13 cellular contexts compared by ENCODE assay signal in the genomic region with DNA sequence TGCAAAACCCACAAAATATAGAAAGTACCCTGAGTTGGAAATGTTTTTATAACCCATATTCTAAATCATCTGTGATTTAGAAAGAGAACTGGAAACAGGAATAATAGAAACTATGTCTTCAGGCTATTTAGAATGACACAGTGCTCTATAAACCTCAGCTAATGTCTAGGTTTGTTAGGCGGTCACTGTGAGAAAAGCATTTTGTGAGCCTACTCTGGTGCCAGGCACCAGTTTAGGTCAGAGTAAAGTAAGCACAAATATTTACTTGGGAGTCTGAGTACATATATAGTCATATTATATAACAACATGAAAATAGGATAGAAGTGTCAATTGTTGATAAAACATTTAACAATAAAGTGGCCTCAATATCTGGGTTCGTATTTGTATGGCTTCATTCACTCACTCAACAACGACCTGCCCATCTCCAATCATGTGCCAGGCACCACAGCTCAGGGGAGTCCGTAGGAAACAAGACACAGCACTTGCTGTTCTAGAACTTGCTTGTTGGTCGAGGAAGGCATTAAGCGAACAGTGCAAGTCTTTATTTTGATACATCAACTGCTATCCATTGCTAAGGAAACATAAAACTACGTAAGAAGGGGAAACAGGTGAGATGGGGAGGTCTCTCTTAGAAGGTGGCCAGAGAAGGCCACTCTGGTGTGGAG. TPM values are rescaled to one million over a fixed set of nuclear protein-coding genes. Genes with fewer than 3 reads are reported as not detected.
DNase-seq lines count a peak whose midpoint lies in the region; ATAC-seq and TF ChIP-seq lines count a peak whose summit lies in the region.
"Had no signal": no experiment of that assay in that cellular context is flagged by ENCODE, and none has a peak within 500 bp of the region (broad histone marks: within the 10 kb centered on the region; RNA-seq: fewer than 3 reads in every experiment).

No MANE protein-coding gene starts in this region.

- no peak overlapping the region for H2BK12ac ChIP-seq in trophoblast cell (ENCODE audit: low read length)

- H4K8ac ChIP-seq in trophoblast cell (ENCODE audit: low read depth, low read length) = no peak overlapping the region

- CTCF ChIA-PET in activated CD4-positive, alpha-beta T cell treated with anti-CD3 and anti-CD28 coated beads, Interleukin-2, amount 10 ng/mL, durations not matched to agents 7 days and 5 days (lab: Charles Lee) = no interaction called here

- POLR2A ChIA-PET in activated CD4-positive, alpha-beta T cell treated with anti-CD3 and anti-CD28 coated beads, Interleukin-2, amount 10 ng/mL, durations not matched to agents 7 days and 5 days (lab: Charles Lee) = interaction anchor here (1.0 kb wide), 1 partner anchor 9 kb away, joined by 5 read pairs; no protein-coding TSS in a partner anchor

- no peak overlapping the region for H3K14ac ChIP-seq in trophoblast cell (ENCODE audit: low read length)

- H2BK5ac ChIP-seq in trophoblast cell (ENCODE audit: low read depth, low read length, poor library complexity) = no peak overlapping the region

- DNase-seq in activated CD4-positive, alpha-beta T cell treated with anti-CD3 and anti-CD28 coated beads, Interleukin-2, amount 10 ng/mL, durations not matched to agents 7 days and 5 days = no peak
- DNase-seq in activated CD4-positive, alpha-beta T cell treated with anti-CD3 and anti-CD28 coated beads, Interleukin-2, amount 50 U/mL, for 1 hour = no peak
- no peak for DNase-seq in trophoblast cell
- no peak for DNase-seq in stimulated activated CD4-positive, alpha-beta T cell treated with anti-CD3 and anti-CD28 coated beads, Interleukin-4, amount 100 ng/mL, for 24 hours
- DNase-seq in activated CD8-positive, alpha-beta memory T cell treated with anti-CD3 and anti-CD28 coated beads for 24 hours = no peak
- DNase-seq: H7; left ventricle myocardium inferior; NCI-H1417; NCI-H524 treated with DMSO at 0.1 percent for 48 hours; stimulated activated CD4-positive, alpha-beta T cell treated with anti-CD3 and anti-CD28 coated beads, Interleukin-12 subunit alpha, Interleukin-12 subunit beta, amount 100 ng/mL, for 4 hours had no signal

- H3K27ac Mint-ChIP-seq in activated CD4-positive, alpha-beta T cell treated with anti-CD3 and anti-CD28 coated beads, Interleukin-2, amount 10 ng/mL, durations not matched to agents 7 days and 5 days = peak overlapping the region; percentile 3

- peaks cover 40% of the 10 kb centered on the region for H3K79me2 ChIP-seq in trophoblast cell (ENCODE audit: control insufficient read depth, insufficient read depth, low read length, poor library complexity)

- H3K27me3 ChIP-seq in endocrine pancreas (ENCODE audit: control insufficient read depth, insufficient read depth, low read length) (no peaks in the 10 kb centered on the region), trophoblast cell (ENCODE audit: insufficient read depth, low read length) (no peaks in the 10 kb centered on the region)

- peak overlapping the region; percentile 99 for H3K4ac ChIP-seq in trophoblast cell (ENCODE audit: low read depth, low read length)

- no peak overlapping the region for H2AK5ac ChIP-seq in trophoblast cell (ENCODE audit: low read length)

- H3K27me3 Mint-ChIP-seq in activated CD4-positive, alpha-beta T cell treated with anti-CD3 and anti-CD28 coated beads, Interleukin-2, amount 10 ng/mL, durations not matched to agents 7 days and 5 days = no peaks in the 10 kb centered on the region

- H3K4me3 Mint-ChIP-seq in activated CD4-positive, alpha-beta T cell treated with anti-CD3 and anti-CD28 coated beads, Interleukin-2, amount 10 ng/mL, durations not matched to agents 7 days and 5 days = no peak overlapping the region

- peaks cover 13% of the 10 kb centered on the region for H3K36me3 Mint-ChIP-seq in activated CD4-positive, alpha-beta T cell treated with anti-CD3 and anti-CD28 coated beads, Interleukin-2, amount 10 ng/mL, durations not matched to agents 7 days and 5 days (ENCODE audit: low read depth)

- no peak overlapping the region for H3K4me2 ChIP-seq in trophoblast cell (ENCODE audit: low read length)

- H4K91ac ChIP-seq in trophoblast cell (ENCODE audit: low read depth, low read length) = no peak overlapping the region

- H4K12ac ChIP-seq in trophoblast cell (ENCODE audit: low read depth, low read length) = no peak overlapping the region

- H3K9me3 Mint-ChIP-seq in activated CD4-positive, alpha-beta T cell treated with anti-CD3 and anti-CD28 coated beads, Interleukin-2, amount 10 ng/mL, durations not matched to agents 7 days and 5 days = no peaks in the 10 kb centered on the region

- no peak overlapping the region for H2AFZ ChIP-seq in trophoblast cell (ENCODE audit: insufficient read depth, low read length, poor library complexity)

- no peak overlapping the region for H3K27ac ChIP-seq in trophoblast cell (ENCODE audit: low read depth, low read length)
- H3K27ac ChIP-seq: left ventricle myocardium inferior had no signal

- no peaks in the 10 kb centered on the region for H3K36me3 ChIP-seq in endocrine pancreas (ENCODE audit: control insufficient read depth, insufficient read depth, low read length)
- H3K36me3 ChIP-seq in trophoblast cell (ENCODE audit: control insufficient read depth in 1 of 2, insufficient read depth in 2 of 2, low read length in 2 of 2) = peaks cover 5 to 18% of the 10 kb centered on the region in 2 experiments
- H3K36me3 ChIP-seq: left ventricle myocardium inferior had no signal

- no CpG with 5 or more reads among the region's 7 CpGs for WGBS in trophoblast cell (ENCODE audit: extremely low coverage, insufficient coverage, insufficient read length)

- H3K9ac ChIP-seq in endocrine pancreas (ENCODE audit: control insufficient read depth, insufficient read depth, low read length) (no peak overlapping the region), trophoblast cell (ENCODE audit: low read length) (no peak overlapping the region)

- peaks cover 38% of the 10 kb centered on the region for H3K4me1 Mint-ChIP-seq in activated CD4-positive, alpha-beta T cell treated with anti-CD3 and anti-CD28 coated beads, Interleukin-2, amount 10 ng/mL, durations not matched to agents 7 days and 5 days

- H3K4me1 ChIP-seq in endocrine pancreas (ENCODE audit: control insufficient read depth, insufficient read depth, low read length) = peaks cover 9% of the 10 kb centered on the region
- peaks cover 6 to 8% of the 10 kb centered on the region in 2 experiments for H3K4me1 ChIP-seq in trophoblast cell (ENCODE audit: control insufficient read depth in 1 of 2, insufficient read depth in 2 of 2, low read length in 2 of 2)

- ATAC-seq in HG03571 (IDR thresholded peaks at IDR 0.05; ENCODE audit: unreplicated experiment) = no peak

- H2BK120ac ChIP-seq in trophoblast cell (ENCODE audit: insufficient read depth, low read length, poor library complexity) = no peak overlapping the region

- H3K4me3 ChIP-seq in endocrine pancreas (ENCODE audit: control insufficient read depth, insufficient read depth, low read length) (peak overlapping the region; percentile 2), trophoblast cell (ENCODE audit: low read depth, low read length) (no peak overlapping the region)
- H3K4me3 ChIP-seq: left ventricle myocardium inferior had no signal

- H3K79me1 ChIP-seq in trophoblast cell (ENCODE audit: low read length) = no peaks in the 10 kb centered on the region

- no peaks in the 10 kb centered on the region for H3K9me3 ChIP-seq in endocrine pancreas (ENCODE audit: control insufficient read depth, low read length)
- H3K9me3 ChIP-seq in trophoblast cell (ENCODE audit: insufficient read depth, low read depth, low read length) = peaks cover 3% of the 10 kb centered on the region
- H3K9me3 ChIP-seq: left ventricle myocardium inferior had no signal

- H3K23ac ChIP-seq in trophoblast cell (ENCODE audit: low read length) = no peak overlapping the region

- H3K18ac ChIP-seq in trophoblast cell (ENCODE audit: low read length) = no peak overlapping the region

TF ChIP-seq in PFSK-1, 5 proteins besides CTCF, POLR2A, EP300 and RAD21:
- 0 out of 2 replicates have a peak, but pooled peaks have one; percentile 22 for TF ChIP-seq POLR2AphosphoS5 (IDR thresholded peaks at IDR 0.05; ENCODE audit: low read depth, low read length)
- TF ChIP-seq, protein P1, sequence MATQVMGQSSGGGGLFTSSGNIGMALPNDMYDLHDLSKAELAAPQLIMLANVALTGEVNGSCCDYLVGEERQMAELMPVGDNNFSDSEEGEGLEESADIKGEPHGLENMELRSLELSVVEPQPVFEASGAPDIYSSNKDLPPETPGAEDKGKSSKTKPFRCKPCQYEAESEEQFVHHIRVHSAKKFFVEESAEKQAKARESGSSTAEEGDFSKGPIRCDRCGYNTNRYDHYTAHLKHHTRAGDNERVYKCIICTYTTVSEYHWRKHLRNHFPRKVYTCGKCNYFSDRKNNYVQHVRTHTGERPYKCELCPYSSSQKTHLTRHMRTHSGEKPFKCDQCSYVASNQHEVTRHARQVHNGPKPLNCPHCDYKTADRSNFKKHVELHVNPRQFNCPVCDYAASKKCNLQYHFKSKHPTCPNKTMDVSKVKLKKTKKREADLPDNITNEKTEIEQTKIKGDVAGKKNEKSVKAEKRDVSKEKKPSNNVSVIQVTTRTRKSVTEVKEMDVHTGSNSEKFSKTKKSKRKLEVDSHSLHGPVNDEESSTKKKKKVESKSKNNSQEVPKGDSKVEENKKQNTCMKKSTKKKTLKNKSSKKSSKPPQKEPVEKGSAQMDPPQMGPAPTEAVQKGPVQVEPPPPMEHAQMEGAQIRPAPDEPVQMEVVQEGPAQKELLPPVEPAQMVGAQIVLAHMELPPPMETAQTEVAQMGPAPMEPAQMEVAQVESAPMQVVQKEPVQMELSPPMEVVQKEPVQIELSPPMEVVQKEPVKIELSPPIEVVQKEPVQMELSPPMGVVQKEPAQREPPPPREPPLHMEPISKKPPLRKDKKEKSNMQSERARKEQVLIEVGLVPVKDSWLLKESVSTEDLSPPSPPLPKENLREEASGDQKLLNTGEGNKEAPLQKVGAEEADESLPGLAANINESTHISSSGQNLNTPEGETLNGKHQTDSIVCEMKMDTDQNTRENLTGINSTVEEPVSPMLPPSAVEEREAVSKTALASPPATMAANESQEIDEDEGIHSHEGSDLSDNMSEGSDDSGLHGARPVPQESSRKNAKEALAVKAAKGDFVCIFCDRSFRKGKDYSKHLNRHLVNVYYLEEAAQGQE (IDR thresholded peaks at IDR 0.05; ENCODE audit: insufficient read depth in 1 of 2, low read depth in 2 of 2, low read length in 2 of 2) = no peak

RNA-seq across cellular contexts. Expression of gene GNB1, which starts 37.2 kb away (rescaled TPM):
- 100 to 1,000 TPM; 368 to 454 TPM for total RNA-seq in activated CD4-positive, alpha-beta T cell treated with anti-CD3 and anti-CD28 coated beads, Interleukin-2, amount 10 ng/mL, durations not matched to agents 7 days and 5 days
- 440 TPM for polyA plus RNA-seq in PFSK-1 (2012; ENCODE audit: insufficient read length, low read depth)
- 211 and 220 TPM in 2 replicates for polyA plus RNA-seq in trophoblast cell (2013)
